ENCODE assay signal across 25 cellular contexts in genomic region chr14:75971509-75971908, GRCh38. TPM values are rescaled to one million over a fixed set of nuclear protein-coding genes. Genes with fewer than 3 reads are reported as not detected.
DNase-seq lines count a peak whose midpoint lies in the region; ATAC-seq and FAIRE-seq lines count a peak whose summit lies in the region.
"Had no signal": no experiment of that assay in that cellular context is flagged by ENCODE, and none has a peak within 500 bp of the region (broad histone marks: within the 10 kb centered on the region; RNA-seq: fewer than 3 reads in every experiment).

No MANE protein-coding gene starts in this region.

- no peak overlapping the region for H3K4me2 ChIP-seq in neuronal stem cell (ENCODE audit: insufficient read depth, low read length, poor library complexity, severe bottlenecking)
- H3K4me2 ChIP-seq: A549 had no signal

- H3K4me3 ChIP-seq in right cardiac atrium (ENCODE audit: low read length) (no peak overlapping the region), neuronal stem cell (ENCODE audit: low read length in 2 of 2) (no peak overlapping the region)
- H3K4me3 ChIP-seq: A549; BLaER1 treated with 17β-estradiol and CSF1 and Interleukin-3, amounts not matched to agents 10 nM and 100 nM; GM23338 had no signal

- peak; percentile 85 for FAIRE-seq in urothelium cell line (lab: Jason Lieb, UNC)
- FAIRE-seq: A549, D721Med, GM12891, GM18507 had no signal

- H4K8ac ChIP-seq in neuronal stem cell (ENCODE audit: low read depth, low read length) = no peak overlapping the region

- no peak overlapping the region for H4K91ac ChIP-seq in neuronal stem cell (ENCODE audit: low read depth, low read length, poor library complexity)

- no peaks in the 10 kb centered on the region for H3K79me1 ChIP-seq in neuronal stem cell (ENCODE audit: low read depth, low read length)

- intact Hi-C loops in left cardiac atrium (cut with DNase I) = no loop called here
- intact Hi-C loops in right cardiac atrium (cut with DNase I) = loop anchor here in 1 of 4 donors (10.0 kb wide), 1 partner anchor 167 kb away; no protein-coding TSS in a partner anchor

- no peak overlapping the region for H3K14ac ChIP-seq in neuronal stem cell (ENCODE audit: low read length)

- WGBS in right cardiac atrium = 76% methylated on average over 15 of the region's 15 CpGs
- WGBS in neuronal stem cell (ENCODE audit: extremely low coverage in 2 of 2, insufficient read length in 2 of 2, insufficient replicate concordance in 1 of 2), 2 donors = no CpG with 5 or more reads among the region's 15 CpGs

- DNase-seq in left cardiac atrium = no peak
- no peak for DNase-seq in right cardiac atrium
- DNase-seq in cerebellar cortex (ENCODE audit: low spot score) = peak; percentile 86
- DNase-seq in neuronal stem cell (ENCODE audit: low spot score) = no peak
- DNase-seq in urothelium cell line (ENCODE audit: low spot score) = no peak
- no peak for DNase-seq in UCSD-AML1 (lab: John Stamatoyannopoulos, UW; ENCODE audit: unreplicated experiment)
- no peak for DNase-seq in NCI-H1105 (lab: John Stamatoyannopoulos, UW)
- DNase-seq in stimulated activated CD4-positive, alpha-beta T cell treated with anti-CD3 and anti-CD28 coated beads, Interleukin-4, amount 100 ng/mL, for 1 hour = no peak
- DNase-seq: 8988T; ACHN; AML-193; BE2C; CD4-positive, alpha-beta T cell; CD8-positive, alpha-beta memory T cell; DMS 273 treated with DMSO at 0.1 percent for 48 hours; DMS79; EL; GF-D8; H9 had no signal

- H3K18ac ChIP-seq in neuronal stem cell (ENCODE audit: low read length) = no peak overlapping the region

- H2AFZ ChIP-seq in neuronal stem cell (ENCODE audit: low read length) = no peak overlapping the region
- H2AFZ ChIP-seq: GM23338 had no signal

- no peak overlapping the region for H2BK15ac ChIP-seq in neuronal stem cell (ENCODE audit: low read length)

- H3K23ac ChIP-seq in neuronal stem cell (ENCODE audit: low read depth, low read length, poor library complexity) = peak overlapping the region; percentile 45

- H3K36me3 ChIP-seq in neuronal stem cell (replicated peaks in 1 of 2; ENCODE audit: control insufficient read depth in 2 of 2, insufficient read depth in 2 of 2, low read length in 2 of 2) = no peaks in the 10 kb centered on the region
- H3K36me3 ChIP-seq: BE2C; BLaER1 treated with 17β-estradiol and CSF1 and Interleukin-3, amounts not matched to agents 10 nM and 100 nM had no signal

- no peak overlapping the region for H3K27ac ChIP-seq in right cardiac atrium (ENCODE audit: low read length)
- H3K27ac ChIP-seq in neuronal stem cell (replicated peaks; ENCODE audit: low read length) = no peak overlapping the region
- H3K27ac ChIP-seq: A549; BLaER1 treated with 17β-estradiol and CSF1 and Interleukin-3, amounts not matched to agents 10 nM and 100 nM had no signal

- H2BK12ac ChIP-seq in neuronal stem cell (ENCODE audit: low read length) = no peak overlapping the region

- H3K4ac ChIP-seq in neuronal stem cell (ENCODE audit: low read length) = no peak overlapping the region

- H3K9ac ChIP-seq in neuronal stem cell (ENCODE audit: low read depth, low read length, poor library complexity) = no peak overlapping the region
- H3K9ac ChIP-seq: BLaER1 treated with 17β-estradiol and CSF1 and Interleukin-3, amounts not matched to agents 10 nM and 100 nM had no signal

- no peaks in the 10 kb centered on the region for H3K27me3 ChIP-seq in right cardiac atrium (ENCODE audit: control insufficient read depth, insufficient read depth)
- no peaks in the 10 kb centered on the region for H3K27me3 ChIP-seq in neuronal stem cell (ENCODE audit: control insufficient read depth in 3 of 3, insufficient read depth in 3 of 3, low read depth in 1 of 3, low read length in 3 of 3)
- H3K27me3 ChIP-seq: BE2C; BLaER1 treated with 17β-estradiol and CSF1 and Interleukin-3, amounts not matched to agents 10 nM and 100 nM had no signal

- no peak overlapping the region for H2BK120ac ChIP-seq in neuronal stem cell (ENCODE audit: low read depth, low read length)

- H3K4me1 ChIP-seq in right cardiac atrium (ENCODE audit: control insufficient read depth, insufficient read depth, low read length) (peaks cover 9% of the 10 kb centered on the region), neuronal stem cell (ENCODE audit: control insufficient read depth in 2 of 2, insufficient read depth in 1 of 2, low read depth in 1 of 2, low read length in 2 of 2) (no peaks in the 10 kb centered on the region)
- H3K4me1 ChIP-seq: A549 had no signal

- no peak overlapping the region for H2BK5ac ChIP-seq in neuronal stem cell (ENCODE audit: low read length)

- ATAC-seq in left cardiac atrium (peak; percentile 53 to 55), right cardiac atrium (no peak)

- H3K9me3 ChIP-seq in right cardiac atrium (ENCODE audit: control insufficient read depth, low read length) (no peaks in the 10 kb centered on the region), neuronal stem cell (replicated peaks in 1 of 2; ENCODE audit: control insufficient read depth in 2 of 2, insufficient read depth in 1 of 2, low read depth in 1 of 2, low read length in 2 of 2) (no peaks in the 10 kb centered on the region)
- H3K9me3 ChIP-seq: A549; BE2C; BLaER1 treated with 17β-estradiol and CSF1 and Interleukin-3, amounts not matched to agents 10 nM and 100 nM had no signal

- H2AK5ac ChIP-seq in neuronal stem cell (ENCODE audit: low read depth, low read length) = no peak overlapping the region

RNA-seq across cellular contexts. Expression of gene TGFB3, which starts 10.3 kb away (rescaled TPM):
- total RNA-seq in left cardiac atrium = 10 to 100 TPM; 35.1 to 61.2 TPM
- 10 to 100 TPM; 33.3 to 76.3 (median 38.7) TPM for total RNA-seq in right cardiac atrium
- 18.0 TPM for polyA plus RNA-seq in right cardiac atrium
- polyA plus RNA-seq in neuronal stem cell (2013, experiment 1 of 2) = 0.24 TPM
- 0.21 TPM for polyA plus RNA-seq in neuronal stem cell (2013, experiment 2 of 2)

RNA-seq across cellular contexts. Expression of gene IFT43, which starts 14.1 kb away (rescaled TPM):
- total RNA-seq in left cardiac atrium = 10 to 100 TPM; 43.1 to 48.5 TPM
- total RNA-seq in right cardiac atrium = 10 to 100 TPM; 46.1 to 76.2 (median 59.1) TPM
- polyA plus RNA-seq in right cardiac atrium = 58.5 TPM
- 25.4 TPM for polyA plus RNA-seq in neuronal stem cell (2013, experiment 1 of 2)
- polyA plus RNA-seq in neuronal stem cell (2013, experiment 2 of 2) = 24.9 TPM

Comparison
In these comparisons a context has a peak if more than half of its experiments do, and no peak if none do; other contexts are left out.
1. ATAC-seq: peak in left cardiac atrium (2 of 2); none in right cardiac atrium (0 of 2).